10 cellular contexts compared by ENCODE assay signal in the genomic region with DNA sequence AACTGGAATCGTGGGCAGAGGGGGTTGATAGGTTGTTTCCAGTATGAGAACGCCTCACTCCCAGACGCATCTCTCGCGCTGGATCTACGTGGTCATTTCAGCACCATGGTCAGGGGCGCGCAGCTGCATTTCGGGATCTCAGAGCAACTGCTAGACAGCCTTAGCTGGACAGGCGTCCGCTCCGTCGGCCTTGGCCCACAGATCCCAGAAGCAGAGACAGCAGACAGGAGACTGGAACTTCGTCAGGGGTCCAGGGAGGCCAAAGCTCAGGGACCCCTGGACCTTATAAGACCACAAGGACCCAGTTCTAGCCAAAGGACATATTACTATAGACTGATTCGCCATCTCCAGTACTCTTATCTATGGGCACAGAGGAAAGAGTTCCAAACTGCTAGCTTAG. TPM values are rescaled to one million over a fixed set of nuclear protein-coding genes. Genes with fewer than 3 reads are reported as not detected.
DNase-seq lines count a peak whose midpoint lies in the region; ATAC-seq, FAIRE-seq and TF ChIP-seq lines count a peak whose summit lies in the region.
"Had no signal": no experiment of that assay in that cellular context is flagged by ENCODE, and none has a peak within 500 bp of the region (broad histone marks: within the 10 kb centered on the region; RNA-seq: fewer than 3 reads in every experiment).

No MANE protein-coding gene starts in this region.

- no peak overlapping the region for H3K4me2 ChIP-seq in GM12878 (ENCODE audit: control insufficient read depth, insufficient read depth)
- H3K4me2 ChIP-seq in Karpas-422 (ENCODE audit: low read depth, low read length, poor library complexity, severe bottlenecking): no peak overlapping the region

- TF ChIP-seq CTCF in GM12878 (IDR thresholded peaks at IDR 0.05 in 2 of 3, conservative IDR thresholded peaks at IDR 0.05 in 1 of 3; ENCODE audit: control insufficient read depth in 2 of 3, extremely low read depth in 1 of 3, insufficient read depth in 1 of 3, low read depth in 3 of 3, low read length in 3 of 3): no peak

- no peak for ATAC-seq in GM12878
- ATAC-seq in left lobe of liver: peak; percentile 78

- no peak for TF ChIP-seq RAD21 in GM12878 (IDR thresholded peaks at IDR 0.05; ENCODE audit: insufficient read depth, low read depth, low read length)

- H4K20me1 ChIP-seq in GM12878 (ENCODE audit: control insufficient read depth, insufficient read depth) (no peaks in the 10 kb centered on the region), Karpas-422 (ENCODE audit: insufficient read depth, low read depth, low read length) (no peaks in the 10 kb centered on the region)

- peak overlapping the region; percentile 19; the same call in 1 of the 2 replicates for H3K4me3 ChIP-seq in HUES6 (ENCODE audit: low read depth, low read length)
- no peak overlapping the region for H3K4me3 ChIP-seq in GM12878
- H3K4me3 ChIP-seq in Karpas-422 (ENCODE audit: low read length): no peak overlapping the region

- H3K9me3 ChIP-seq in HUES6 (ENCODE audit: control insufficient read depth, insufficient read depth, low read depth, low read length) (no peaks in the 10 kb centered on the region), GM12878 (replicated peaks; ENCODE audit: control insufficient read depth, insufficient read depth, low read length) (no peaks in the 10 kb centered on the region; the same call in 2 of the 3 replicates), Karpas-422 (ENCODE audit: low read length) (no peaks in the 10 kb centered on the region)

- SMC1A ChIA-PET in GM12878 (lab: Charles Lee; ENCODE audit: uncharacterized antibody, unreplicated experiment): no interaction called here

- TF ChIP-seq POLR2A in GM12878 (IDR thresholded peaks at IDR 0.05; ENCODE audit: low read depth, low read length): no peak

- CTCF ChIA-PET in GM12878 (lab: Yijun Ruan, JAX): no interaction called here

- peak; percentile 62 for DNase-seq in ACHN
- DNase-seq in GM12878 (ENCODE audit: low read depth, low spot score): no peak
- DNase-seq in left lobe of liver (ENCODE audit: low spot score): no peak
- no peak for DNase-seq in central memory CD4-positive, alpha-beta T cell
- DNase-seq in NCI-H510A (lab: John Stamatoyannopoulos, UW): no peak
- no peak for DNase-seq in Karpas-422
- no peak for DNase-seq in RKO (ENCODE audit: low spot score)
- DNase-seq: DMS153 had no signal

- TF ChIP-seq EP300 in GM12878 (IDR thresholded peaks at IDR 0.05; ENCODE audit: borderline replicate concordance in 1 of 2, control insufficient read depth in 1 of 2, low read depth in 2 of 2, low read length in 2 of 2): no peak

- WGBS in GM12878 (ENCODE audit: insufficient coverage, insufficient replicate concordance, low lambda C conversion rate, missing lambda C conversion rate): 20% methylated on average over 15 of the region's 15 CpGs

- POLR2A ChIA-PET in GM12878 (lab: Charles Lee): no interaction called here

- H3K27ac ChIP-seq in HUES6 (ENCODE audit: low read depth, low read length) (no peak overlapping the region), GM12878 (ENCODE audit: control insufficient read depth, insufficient read depth) (no peak overlapping the region), Karpas-422 (ENCODE audit: low read length) (no peak overlapping the region)
- H3K27ac ChIP-seq: VCaP had no signal

- in situ Hi-C loops in ACHN (cut with HindIII; ENCODE audit: low pct_ligation_motif_present, low pct_unique_long_range_greater_than_20kb, low sequenced_read_pairs): no loop called here
- in situ Hi-C loops in GM12878 (cut with MboI): no loop called here

- RAD21 ChIA-PET in GM12878 (lab: Charles Lee; ENCODE audit: unreplicated experiment): no interaction called here

- peaks cover 99% of the 10 kb centered on the region for H3K27me3 ChIP-seq in HUES6 (ENCODE audit: control insufficient read depth, insufficient read depth, low read length)
- peaks cover 15% of the 10 kb centered on the region in 2 experiments for H3K27me3 ChIP-seq in GM12878 (replicated peaks in 1 of 2; ENCODE audit: control insufficient read depth in 2 of 2, insufficient read depth in 2 of 2, low read length in 1 of 2)
- H3K27me3 ChIP-seq in Karpas-422 (ENCODE audit: low read length): no peaks in the 10 kb centered on the region

- no TSS peak for BruUV-seq in GM12878 (replicated peaks; lab: Mats Ljungman, UMichigan)

- intact Hi-C loops in GM12878 (cut with micrococcal nuclease; ENCODE audit: unreplicated experiment): no loop called here

- no peaks in the 10 kb centered on the region for H3K9me2 ChIP-seq in Karpas-422 (replicated peaks; ENCODE audit: insufficient read depth, low read length)

- H2AFZ ChIP-seq in GM12878 (ENCODE audit: control insufficient read depth, low read depth, low read length): no peak overlapping the region
- H2AFZ ChIP-seq in Karpas-422 (ENCODE audit: low read length): no peak overlapping the region

- H3K36me3 ChIP-seq in HUES6 (ENCODE audit: control insufficient read depth, insufficient read depth, low read length): no peaks in the 10 kb centered on the region
- H3K36me3 ChIP-seq in GM12878 (ENCODE audit: control insufficient read depth in 2 of 2, insufficient read depth in 2 of 2, low read length in 1 of 2): no peaks in the 10 kb centered on the region
- H3K36me3 ChIP-seq in Karpas-422 (ENCODE audit: insufficient read depth, low read length): no peaks in the 10 kb centered on the region

- H3K79me2 ChIP-seq in GM12878 (ENCODE audit: control insufficient read depth, insufficient read depth, low read length): no peaks in the 10 kb centered on the region
- no peaks in the 10 kb centered on the region for H3K79me2 ChIP-seq in Karpas-422 (ENCODE audit: low read length)

- FAIRE-seq in GM12878 (lab: Jason Lieb, UNC): no peak

- H3K9ac ChIP-seq in HUES6 (ENCODE audit: low read length) (no peak overlapping the region), GM12878 (ENCODE audit: control insufficient read depth, insufficient read depth, low read length) (no peak overlapping the region), Karpas-422 (ENCODE audit: low read length) (no peak overlapping the region)

- H3K4me1 ChIP-seq in HUES6 (ENCODE audit: control insufficient read depth, insufficient read depth, low read length) (peaks cover 48% of the 10 kb centered on the region), GM12878 (ENCODE audit: control insufficient read depth, insufficient read depth, low read length) (no peaks in the 10 kb centered on the region), Karpas-422 (ENCODE audit: low read length) (peaks cover 7% of the 10 kb centered on the region)

TF ChIP-seq in GM12878, 131 proteins besides CTCF, POLR2A, EP300 and RAD21:
- TF ChIP-seq MYC (IDR thresholded peaks at IDR 0.05; ENCODE audit: insufficient read depth, insufficient read length, insufficient replicate concordance, low read length, severe bottlenecking) (no peak), REST (IDR thresholded peaks at IDR 0.05; ENCODE audit: low read depth, low read length) (peak; percentile 88), ZNF24 (IDR thresholded peaks at IDR 0.05) (no peak)

RNA-seq across cellular contexts. Expression of gene NEUROG3, which starts 5.3 kb away (rescaled TPM):
- 0.29 TPM in 1 of 2 replicates, not detected in the other for total RNA-seq in GM12878 (2013; cell fraction: nucleolus; rRNA removed)
- not detected in 2 replicates for total RNA-seq in GM12878 (2014; rRNA removed)
- total RNA-seq in GM12878 (2014; rRNA removed; fragmentation: Illumina TruSeq; extraction: Trizol): not detected in 2 replicates
- not detected in 2 replicates for total RNA-seq in GM12878 (2021)
- not detected for polyA plus RNA-seq in GM12878 (2011; ENCODE audit: low read depth)
- polyA plus RNA-seq in GM12878 (2011; rRNA removed): not detected in 2 replicates
- 0.04 TPM in 1 of 2 replicates, not detected in the other for polyA plus RNA-seq in GM12878 (2011; cell fraction: cytosol; rRNA removed)
- 0.12 and 0.28 TPM in 2 replicates for polyA plus RNA-seq in GM12878 (2011; cell fraction: nucleus; rRNA removed)
- 0.11 TPM in 1 of 2 replicates, not detected in the other for polyA plus RNA-seq in GM12878 (2012)
- not detected in 2 replicates for polyA plus RNA-seq in GM12878 (2014; fragmentation: Illumina TruSeq; extraction: Trizol)
- not detected for polyA plus RNA-seq in GM12878 (2014; fragmentation: Nextera tagmentation; extraction: Ambion mirVana)
- polyA plus RNA-seq in GM12878 (2014; rRNA removed): not detected in 2 replicates
- polyA plus RNA-seq in GM12878 (2016; fragmentation: Nextera tagmentation; extraction: Ambion mirVana): not detected
- polyA minus RNA-seq in GM12878 (2011; rRNA and poly(A)+ RNA removed): not detected in 2 replicates
- not detected in 2 replicates for polyA minus RNA-seq in GM12878 (2011; cell fraction: cytosol; rRNA and poly(A)+ RNA removed)
- polyA minus RNA-seq in GM12878 (2011; cell fraction: nucleus; rRNA and poly(A)+ RNA removed): not detected in 2 replicates
- not detected for total RNA-seq in left lobe of liver
- total RNA-seq in Karpas-422 (2014; rRNA removed; shearing (Covaris generic); ENCODE audit: low replicate concordance): not detected in 2 replicates
